In the genomic region with DNA sequence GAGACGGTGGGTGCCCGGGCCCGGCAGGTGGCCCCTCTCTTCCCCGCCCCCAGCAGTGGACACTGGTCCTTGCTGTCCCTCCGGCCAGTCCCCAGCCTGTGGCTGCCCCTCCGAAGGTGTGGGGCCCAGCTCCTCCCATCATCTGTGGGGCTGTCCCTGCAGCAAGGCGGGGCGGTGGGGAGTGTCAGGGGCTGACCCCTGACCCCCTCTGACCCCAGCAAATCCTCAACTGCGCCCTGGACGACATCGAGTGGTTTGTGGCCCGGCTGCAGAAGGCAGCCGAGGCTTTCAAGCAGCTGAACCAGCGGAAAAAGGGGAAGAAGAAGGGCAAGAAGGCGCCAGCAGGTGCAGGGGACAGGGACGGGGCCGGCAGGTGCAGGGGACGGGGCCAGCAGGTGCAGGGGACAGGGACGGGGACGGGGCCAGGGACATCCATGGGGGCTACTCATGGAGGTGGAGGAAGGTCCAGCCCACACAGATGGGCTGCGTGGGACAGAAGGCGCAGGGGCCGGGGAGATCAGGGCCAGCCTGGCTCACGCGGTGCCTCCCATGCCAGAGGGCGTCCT, we compare ENCODE assay signal across 9 cellular contexts. TPM values are rescaled to one million over a fixed set of nuclear protein-coding genes. Genes with fewer than 3 reads are reported as not detected.
DNase-seq lines count a peak whose midpoint lies in the region.
"Had no signal": no experiment of that assay in that cellular context is flagged by ENCODE, and none has a peak within 500 bp of the region (broad histone marks: within the 10 kb centered on the region; RNA-seq: fewer than 3 reads in every experiment).

No MANE protein-coding gene starts in this region.

- DNase-seq in COLO668 (lab: John Stamatoyannopoulos, UW; ENCODE audit: unreplicated experiment), result peak; percentile 47
- peak; percentile 59 for DNase-seq in MV-4-11 (lab: John Stamatoyannopoulos, UW)
- DNase-seq in germinal center (ENCODE audit: low spot score), result peak; percentile 29
- DNase-seq in NCI-H1092 treated with DMSO at 0.1 percent for 48 hours (lab: John Stamatoyannopoulos, UW), result no peak
- no peak for DNase-seq in ureter (ENCODE audit: low spot score)
- DNase-seq in CD1c-positive myeloid dendritic cell (ENCODE audit: extremely low spot score), result no peak
- DNase-seq: activated gamma-delta T cell, NCI-H2081 treated with DMSO at 0.1 percent for 48 hours, SW 1271 had no signal

RNA-seq across cellular contexts. Expression of a gene that starts 15.4 kb away (rescaled TPM):
- 156 TPM for total RNA-seq in ureter

RNA-seq across cellular contexts. Expression of a gene that starts 25.8 kb away (rescaled TPM):
- 32.5 TPM for total RNA-seq in ureter

RNA-seq across cellular contexts. Expression of a gene that starts 25.8 kb away (rescaled TPM):
- 172 TPM for total RNA-seq in ureter

RNA-seq across cellular contexts. Expression of a gene that starts 26.4 kb away (rescaled TPM):
- total RNA-seq in ureter, result 36.9 TPM

RNA-seq across cellular contexts. Expression of a gene that starts 55.9 kb away (rescaled TPM):
- total RNA-seq in ureter, result 82.5 TPM

Comparison
In these comparisons a context has a peak if more than half of its experiments do, and no peak if none do; other contexts are left out.
1. DNase-seq: peak in COLO668 (single experiment), MV-4-11 (single experiment) and germinal center (single experiment); none in NCI-H1092 treated with DMSO at 0.1 percent for 48 hours (single experiment), ureter (single experiment) and CD1c-positive myeloid dendritic cell (single experiment).